1 cellular context compared by ENCODE assay signal in the genomic region with DNA sequence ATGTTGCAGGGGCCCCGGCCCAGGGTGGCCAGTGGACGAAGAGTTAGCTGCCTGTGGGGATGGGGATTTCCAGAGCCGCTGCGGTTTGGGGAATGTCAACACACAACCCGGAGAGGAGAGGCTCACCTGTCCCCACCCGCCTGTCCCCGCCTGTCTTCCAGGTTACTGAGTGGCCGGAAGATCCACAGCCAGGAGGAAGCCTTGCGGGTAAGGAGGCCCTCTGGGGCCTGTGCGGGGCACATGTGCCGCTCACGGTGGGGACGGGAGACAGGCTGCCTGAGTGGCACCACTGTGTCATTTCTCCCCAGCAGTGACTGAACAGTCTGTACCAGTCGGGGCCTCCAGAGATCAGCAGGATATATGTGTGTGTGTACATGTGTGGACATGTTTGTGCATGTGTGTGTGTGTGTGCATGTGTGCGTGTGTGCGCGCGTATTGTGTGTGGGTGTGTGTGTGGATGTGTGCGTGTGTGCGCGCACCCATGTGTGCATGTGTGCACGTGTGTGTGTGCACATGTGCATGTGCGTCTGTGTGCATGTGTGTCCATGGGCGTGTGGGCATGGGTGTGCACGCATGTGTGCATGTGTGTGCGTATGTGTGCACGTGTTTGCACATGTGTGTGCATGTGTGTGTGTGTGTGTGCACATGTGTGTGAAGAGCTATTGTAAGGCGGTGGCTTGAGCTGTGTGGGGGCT.
TF ChIP-seq lines count a peak whose summit lies in the region.

No MANE protein-coding gene starts in this region.

TF ChIP-seq in H1, 55 proteins besides CTCF, POLR2A, EP300 and RAD21:
- no peak for TF ChIP-seq KDM1A (IDR thresholded peaks at IDR 0.05; ENCODE audit: borderline replicate concordance, low read length)
- TF ChIP-seq RXRA (IDR thresholded peaks at IDR 0.05; ENCODE audit: insufficient read depth, low read depth, low read length), result no peak
- TF ChIP-seq HDAC6 (IDR thresholded peaks at IDR 0.05; ENCODE audit: low read depth, low read length), result no peak
- no peak for TF ChIP-seq EGR1 (IDR thresholded peaks at IDR 0.05; ENCODE audit: borderline replicate concordance, low read depth, low read length)
- no peak for TF ChIP-seq JUN (IDR thresholded peaks at IDR 0.05; ENCODE audit: low read depth, low read length)
- no peak for TF ChIP-seq ATF2 (IDR thresholded peaks at IDR 0.05; ENCODE audit: low read length)
- no peak for TF ChIP-seq BRCA1 (IDR thresholded peaks at IDR 0.05; ENCODE audit: low read depth, low read length)
- no peak for TF ChIP-seq GTF2F1 (IDR thresholded peaks at IDR 0.05; ENCODE audit: borderline replicate concordance, low read depth, low read length)
- no peak for TF ChIP-seq ASH2L (IDR thresholded peaks at IDR 0.05; ENCODE audit: low read length)
- no peak for TF ChIP-seq SIRT6 (IDR thresholded peaks at IDR 0.05; ENCODE audit: low read length)
TF ChIP-seq in H1: peak in this region for 0.
